Comparison of ENCODE assay signal across 12 cellular contexts in genomic region chr4:114015444-114015899, GRCh38. TPM values are rescaled to one million over a fixed set of nuclear protein-coding genes. Genes with fewer than 3 reads are reported as not detected.
DNase-seq lines count a peak whose midpoint lies in the region; ATAC-seq and TF ChIP-seq lines count a peak whose summit lies in the region.
"Had no signal": no experiment of that assay in that cellular context is flagged by ENCODE, and none has a peak within 500 bp of the region (broad histone marks: within the 10 kb centered on the region; RNA-seq: fewer than 3 reads in every experiment).

No MANE protein-coding gene starts in this region.

- POLR2A ChIA-PET in PC-3 (lab: Charles Lee; ENCODE audit: unreplicated experiment), result interaction anchor here (0.6 kb wide), 1 partner anchor 61 kb away, joined by 3 read pairs; no protein-coding TSS in a partner anchor

- BruUV-seq in PC-3 (replicated peaks; lab: Mats Ljungman, UMichigan), result no TSS peak

- DNase-seq in GM04504 (ENCODE audit: low read depth) (peak; percentile 97), PC-3 (peak; percentile 97), epithelial cell of esophagus (ENCODE audit: low read depth) (peak; percentile 96), renal cortical epithelial cell (ENCODE audit: low read depth) (peak; percentile 99), left lobe of liver (ENCODE audit: low spot score) (no peak), NCI-H187 treated with DMSO at 0.1 percent for 48 hours (lab: John Stamatoyannopoulos, UW) (no peak)
- no peak for DNase-seq in activated naive CD4-positive, alpha-beta T cell treated with anti-CD3 and anti-CD28 coated beads, Interleukin-2, amount 50 U/mL, for 72 hours (ENCODE audit: low spot score in 2 of 2)
- DNase-seq: activated CD4-positive, alpha-beta T cell treated with anti-CD3 and anti-CD28 coated beads, Interleukin-2, amount 10 ng/mL, durations not matched to agents 7 days and 5 days; glutamatergic neuron had no signal

- no peaks in the 10 kb centered on the region for H3K9me3 ChIP-seq in PC-3 (ENCODE audit: low read length)

- no peaks in the 10 kb centered on the region for H3K79me2 ChIP-seq in PC-3 (ENCODE audit: low read length)

- H3F3A ChIP-seq in PC-3 (ENCODE audit: low read length, unreplicated experiment), result no peaks in the 10 kb centered on the region

- peak overlapping the region; percentile 70 for H3K4me2 ChIP-seq in PC-3 (ENCODE audit: low read length)

- H3K4me3 ChIP-seq in PC-3 (ENCODE audit: low read length) (no peak overlapping the region), epithelial cell of esophagus (ENCODE audit: low read length) (no peak overlapping the region)
- H3K4me3 ChIP-seq: adrenal gland had no signal

- H3K9me2 ChIP-seq in PC-3 (replicated peaks; ENCODE audit: low read length), result no peaks in the 10 kb centered on the region

- H3K27me3 ChIP-seq in PC-3 (ENCODE audit: low read length), result no peaks in the 10 kb centered on the region
- H3K27me3 ChIP-seq: adrenal gland had no signal

- H3K36me3 ChIP-seq in PC-3 (ENCODE audit: low read depth, low read length), result no peaks in the 10 kb centered on the region
- H3K36me3 ChIP-seq: adrenal gland had no signal

- peak overlapping the region; percentile 92 for H3K27ac ChIP-seq in PC-3 (ENCODE audit: low read length)
- H3K27ac ChIP-seq: adrenal gland had no signal

- no peak overlapping the region for H2AFZ ChIP-seq in PC-3 (ENCODE audit: low read length)

- peaks cover 0 to 11% of the 10 kb centered on the region in 2 donors for H3K36me3 Mint-ChIP-seq in activated naive CD4-positive, alpha-beta T cell treated with anti-CD3 and anti-CD28 coated beads, Interleukin-2, amount 50 U/mL, for 72 hours

- intact Hi-C loops in PC-3 (cut with micrococcal nuclease), result loop anchor here (2.0 to 10.0 kb wide), 4 partner anchors 38 to 242 kb away; partner anchors contain the start of gene ARSJ

- no peak for TF ChIP-seq CTCF in PC-3 (conservative IDR thresholded peaks at IDR 0.05; ENCODE audit: low read depth, low read length)
- no peak for TF ChIP-seq CTCF in epithelial cell of esophagus (IDR thresholded peaks at IDR 0.05; ENCODE audit: insufficient read depth, low read depth, low read length, missing control alignments)

- peaks cover 46% of the 10 kb centered on the region for H3K4me1 ChIP-seq in PC-3 (ENCODE audit: insufficient read depth, low read length)
- H3K4me1 ChIP-seq: adrenal gland had no signal

- ATAC-seq in PC-3 (peak; percentile 89), left lobe of liver (no peak), GM21526 (IDR thresholded peaks at IDR 0.05; ENCODE audit: low FRiP score, unreplicated experiment) (no peak)
- no peak for ATAC-seq in activated naive CD4-positive, alpha-beta T cell treated with anti-CD3 and anti-CD28 coated beads, Interleukin-2, amount 50 U/mL, for 72 hours

- CTCF ChIA-PET in PC-3 (lab: Charles Lee), result no interaction called here

- peaks cover 5 to 6% of the 10 kb centered on the region in 2 donors for H3K9me3 Mint-ChIP-seq in activated naive CD4-positive, alpha-beta T cell treated with anti-CD3 and anti-CD28 coated beads, Interleukin-2, amount 50 U/mL, for 72 hours
- H3K9me3 Mint-ChIP-seq: activated CD4-positive, alpha-beta T cell treated with anti-CD3 and anti-CD28 coated beads, Interleukin-2, amount 10 ng/mL, durations not matched to agents 7 days and 5 days had no signal

- H3K27ac Mint-ChIP-seq in activated naive CD4-positive, alpha-beta T cell treated with anti-CD3 and anti-CD28 coated beads, Interleukin-2, amount 50 U/mL, for 72 hours, result no peak overlapping the region
- H3K27ac Mint-ChIP-seq: activated CD4-positive, alpha-beta T cell treated with anti-CD3 and anti-CD28 coated beads, Interleukin-2, amount 10 ng/mL, durations not matched to agents 7 days and 5 days had no signal

- H4K20me1 ChIP-seq in PC-3 (ENCODE audit: low read length), result no peaks in the 10 kb centered on the region

- H3K9ac ChIP-seq in PC-3 (ENCODE audit: low read length), result peak overlapping the region; percentile 69

RNA-seq across cellular contexts. Expression of gene ARSJ, which starts 36.0 kb away (rescaled TPM):
- total RNA-seq in PC-3 (2014; rRNA removed) (16.4 and 19.1 TPM in 2 replicates), renal cortical epithelial cell (31.7 and 39.6 TPM in 2 replicates), left lobe of liver (2.2 TPM)
- under 1 TPM in 1 of 2 donors, not detected in 1; 0.14 TPM for total RNA-seq in activated naive CD4-positive, alpha-beta T cell treated with anti-CD3 and anti-CD28 coated beads, Interleukin-2, amount 50 U/mL, for 72 hours
- total RNA-seq: activated CD4-positive, alpha-beta T cell treated with anti-CD3 and anti-CD28 coated beads, Interleukin-2, amount 10 ng/mL, durations not matched to agents 7 days and 5 days; OCI-LY7 had no signal

Comparison
In these comparisons a context has a peak if more than half of its experiments do, and no peak if none do; other contexts are left out.
1. DNase-seq: peak in GM04504 (single experiment), PC-3 (single experiment), epithelial cell of esophagus (single experiment) and renal cortical epithelial cell (single experiment); none in left lobe of liver (single experiment), NCI-H187 treated with DMSO at 0.1 percent for 48 hours (single experiment) and activated naive CD4-positive, alpha-beta T cell treated with anti-CD3 and anti-CD28 coated beads, Interleukin-2, amount 50 U/mL, for 72 hours (0 of 2).